10 cellular contexts compared by ENCODE assay signal in the genomic region with DNA sequence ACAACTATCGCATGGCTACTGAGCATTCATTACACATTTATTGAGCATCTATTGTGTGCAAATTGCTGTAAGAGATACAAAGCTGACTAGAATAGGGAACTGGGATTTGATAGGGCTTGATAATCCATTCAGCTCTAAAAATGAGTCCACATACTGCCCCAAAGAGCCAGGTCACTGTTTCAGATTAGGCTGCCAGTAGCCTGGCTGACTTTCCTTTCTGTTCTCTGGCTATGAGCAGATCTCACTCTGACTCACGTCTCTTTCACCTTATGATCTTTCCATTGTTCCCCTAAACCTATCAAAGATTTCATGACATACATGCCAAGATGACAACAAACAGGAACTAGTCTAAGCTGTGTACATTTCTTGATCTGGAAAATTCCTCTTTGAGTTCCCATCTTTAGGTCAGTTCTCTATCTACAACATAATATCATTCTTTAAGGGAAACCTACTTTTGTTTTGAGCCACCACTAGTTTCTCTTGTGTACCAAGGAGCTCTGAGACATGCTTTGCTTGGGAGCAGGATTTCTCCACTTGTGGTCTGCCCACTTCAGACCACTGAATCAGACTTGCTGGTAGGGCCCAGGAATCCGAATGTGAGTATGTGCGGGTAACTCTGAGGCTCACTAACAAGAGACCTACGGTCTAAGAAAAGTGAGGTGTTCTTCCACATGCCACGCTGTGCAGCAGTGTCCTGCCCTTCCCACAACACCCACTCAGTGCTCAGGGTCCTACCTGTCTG. TPM values are rescaled to one million over a fixed set of nuclear protein-coding genes. Genes with fewer than 3 reads are reported as not detected.
DNase-seq lines count a peak whose midpoint lies in the region; ATAC-seq and TF ChIP-seq lines count a peak whose summit lies in the region.
"Had no signal": no experiment of that assay in that cellular context is flagged by ENCODE, and none has a peak within 500 bp of the region (broad histone marks: within the 10 kb centered on the region; RNA-seq: fewer than 3 reads in every experiment).

No MANE protein-coding gene starts in this region.

- CTCF ChIA-PET in activated CD4-positive, alpha-beta T cell treated with anti-CD3 and anti-CD28 coated beads, Interleukin-2, amount 10 ng/mL, durations not matched to agents 7 days and 5 days (lab: Charles Lee) = interaction anchor here (0.6 to 2.9 kb wide), 7 partner anchors 13 to 242 kb away, joined by 3 to 21 read pairs (median 3); no protein-coding TSS in a partner anchor

- no peak overlapping the region for H3K4me3 Mint-ChIP-seq in activated CD4-positive, alpha-beta T cell treated with anti-CD3 and anti-CD28 coated beads, Interleukin-2, amount 10 ng/mL, durations not matched to agents 7 days and 5 days
- H3K4me3 Mint-ChIP-seq in activated naive CD8-positive, alpha-beta T cell = no peak overlapping the region
- H3K4me3 Mint-ChIP-seq: type B pancreatic cell had no signal

- H3K27me3 Mint-ChIP-seq in activated CD4-positive, alpha-beta T cell treated with anti-CD3 and anti-CD28 coated beads, Interleukin-2, amount 10 ng/mL, durations not matched to agents 7 days and 5 days = no peaks in the 10 kb centered on the region
- H3K27me3 Mint-ChIP-seq in activated naive CD8-positive, alpha-beta T cell = no peaks in the 10 kb centered on the region
- H3K27me3 Mint-ChIP-seq: type B pancreatic cell had no signal

- POLR2A ChIA-PET in activated CD4-positive, alpha-beta T cell treated with anti-CD3 and anti-CD28 coated beads, Interleukin-2, amount 10 ng/mL, durations not matched to agents 7 days and 5 days (lab: Charles Lee) = no interaction called here

- intact Hi-C loops in spleen (cut with DNase I; ENCODE audit: low total_unique reads) (no loop called here), lower leg skin (cut with DNase I; ENCODE audit: low total_unique reads) (loop anchor here (10.0 kb wide), 1 partner anchor 73 kb away; a partner anchor contains a TSS)

- DNase-seq in activated CD4-positive, alpha-beta T cell treated with anti-CD3 and anti-CD28 coated beads, Interleukin-2, amount 10 ng/mL, durations not matched to agents 7 days and 5 days = no peak
- DNase-seq in activated CD4-positive, alpha-beta T cell treated with anti-CD3 and anti-CD28 coated beads, Interleukin-2, amount 50 U/mL, for 1 hour = no peak
- DNase-seq in spleen (no peak), lower leg skin (ENCODE audit: low spot score in 2 of 2) (no peak), NCI-H446 treated with DMSO at 0.1 percent for 48 hours (lab: John Stamatoyannopoulos, UW) (no peak), NCI-H524 (lab: John Stamatoyannopoulos, UW) (no peak)
- DNase-seq: right lobe of liver had no signal

- H3K9me3 Mint-ChIP-seq in activated CD4-positive, alpha-beta T cell treated with anti-CD3 and anti-CD28 coated beads, Interleukin-2, amount 10 ng/mL, durations not matched to agents 7 days and 5 days = no peaks in the 10 kb centered on the region
- H3K9me3 Mint-ChIP-seq in activated naive CD8-positive, alpha-beta T cell (ENCODE audit: low read depth) = no peaks in the 10 kb centered on the region
- H3K9me3 Mint-ChIP-seq: type B pancreatic cell had no signal

- H3K27me3 ChIP-seq in spleen (replicated peaks in 1 of 7) = no peaks in the 10 kb centered on the region
- H3K27me3 ChIP-seq: right lobe of liver had no signal

- H3K27ac ChIP-seq in spleen = peak overlapping the region in 7 of 8 donors; percentile 5 to 73 (median 41)

- peaks cover 18 to 80% (median 41%) of the 10 kb centered on the region in 6 donors for H3K4me1 ChIP-seq in spleen

- TF ChIP-seq POLR2A in spleen (IDR thresholded peaks at IDR 0.05) (no peak), lower leg skin (IDR thresholded peaks at IDR 0.05) (no peak)

- TF ChIP-seq CTCF in spleen (IDR thresholded peaks at IDR 0.05 in 8 of 11, conservative IDR thresholded peaks at IDR 0.05 in 3 of 11) = no peak
- no peak for TF ChIP-seq CTCF in lower leg skin (IDR thresholded peaks at IDR 0.05)

- H3K4me3 ChIP-seq in spleen = no peak overlapping the region
- no peak overlapping the region for H3K4me3 ChIP-seq in lower leg skin (ENCODE audit: low read depth, poor library complexity, severe bottlenecking)
- H3K4me3 ChIP-seq: right lobe of liver had no signal

- H3K36me3 ChIP-seq in spleen = peaks cover 0 to 99% (median 25%) of the 10 kb centered on the region in 6 donors

- peaks cover 86% of the 10 kb centered on the region for H3K36me3 Mint-ChIP-seq in activated CD4-positive, alpha-beta T cell treated with anti-CD3 and anti-CD28 coated beads, Interleukin-2, amount 10 ng/mL, durations not matched to agents 7 days and 5 days (ENCODE audit: low read depth)
- peaks cover 12% of the 10 kb centered on the region for H3K36me3 Mint-ChIP-seq in activated naive CD8-positive, alpha-beta T cell

- no peaks in the 10 kb centered on the region for H3K9me3 ChIP-seq in spleen
- H3K9me3 ChIP-seq: right lobe of liver had no signal

- 82 to 86% (median 83%) methylated on average over 6 of the region's 6 CpGs for WGBS in spleen, 5 donors
- WGBS in lower leg skin, 2 donors = 91 to 93% methylated on average over 5 to 6 of the region's 6 CpGs

- peaks cover 74% of the 10 kb centered on the region for H3K4me1 Mint-ChIP-seq in activated CD4-positive, alpha-beta T cell treated with anti-CD3 and anti-CD28 coated beads, Interleukin-2, amount 10 ng/mL, durations not matched to agents 7 days and 5 days
- peaks cover 17% of the 10 kb centered on the region for H3K4me1 Mint-ChIP-seq in activated naive CD8-positive, alpha-beta T cell (ENCODE audit: low read depth)

- peak; percentile 42 for ATAC-seq in HG03066 (IDR thresholded peaks at IDR 0.05; ENCODE audit: low read depth, unreplicated experiment)

- peak overlapping the region; percentile 70 for H3K27ac Mint-ChIP-seq in activated CD4-positive, alpha-beta T cell treated with anti-CD3 and anti-CD28 coated beads, Interleukin-2, amount 10 ng/mL, durations not matched to agents 7 days and 5 days
- H3K27ac Mint-ChIP-seq in activated naive CD8-positive, alpha-beta T cell = peak overlapping the region; percentile 0
- H3K27ac Mint-ChIP-seq: type B pancreatic cell had no signal

RNA-seq across cellular contexts. Expression of a gene that starts 40.9 kb away (rescaled TPM):
- total RNA-seq in activated CD4-positive, alpha-beta T cell treated with anti-CD3 and anti-CD28 coated beads, Interleukin-2, amount 10 ng/mL, durations not matched to agents 7 days and 5 days = 100 to 1,000 TPM; 113 to 116 TPM
- total RNA-seq in spleen (100 to 1,000 TPM; 136 to 412 (median 275) TPM), lower leg skin (10 to 100 TPM; 11.5 to 26.8 (median 19.9) TPM)
- polyA plus RNA-seq in spleen = 100 to 1,000 TPM in 1 of 3 donors, 10 to 100 TPM in 2; 79.2 to 108 (median 86.7) TPM

Comparison
In these comparisons a context has a peak if more than half of its experiments do, and no peak if none do; other contexts are left out.
1. RNA of a gene that starts 40.9 kb away (total RNA-seq): 136 to 412 TPM in spleen and 113 to 116 TPM in activated CD4-positive, alpha-beta T cell treated with anti-CD3 and anti-CD28 coated beads, Interleukin-2, amount 10 ng/mL, durations not matched to agents 7 days and 5 days; 11.5 to 26.8 TPM in lower leg skin; every median in the first group is over 4 times any median in the second.